17 cellular contexts compared by ENCODE assay signal in genomic region chr7:47407136-47407535, GRCh38.
DNase-seq lines count a peak whose midpoint lies in the region; ATAC-seq, FAIRE-seq and TF ChIP-seq lines count a peak whose summit lies in the region.
"Had no signal": no experiment of that assay in that cellular context is flagged by ENCODE, and none has a peak within 500 bp of the region (broad histone marks: within the 10 kb centered on the region; RNA-seq: fewer than 3 reads in every experiment).

No MANE protein-coding gene starts in this region.

- WGBS in body of pancreas, 2 donors = 70 to 72% methylated on average over 11 to 13 of the region's 13 CpGs
- no CpG with 5 or more reads among the region's 13 CpGs for WGBS in trophoblast cell (ENCODE audit: extremely low coverage, insufficient coverage, insufficient read length)

- no peaks in the 10 kb centered on the region for H3K27me3 Mint-ChIP-seq in activated CD4-positive, alpha-beta T cell treated with anti-CD3 and anti-CD28 coated beads, Interleukin-2, amount 10 ng/mL, durations not matched to agents 24 days and 14 days
- H3K27me3 Mint-ChIP-seq: T-cell had no signal

- H3K27ac ChIP-seq in body of pancreas = peak overlapping the region in 3 of 4 donors; percentile 27 to 61 (median 47)
- peak overlapping the region; percentile 9 to 90 for H3K27ac ChIP-seq in kidney (ENCODE audit: low read depth in 2 of 2, low read length in 2 of 2)
- H3K27ac ChIP-seq in trophoblast cell (ENCODE audit: low read depth, low read length) = no peak overlapping the region
- H3K27ac ChIP-seq: BLaER1 had no signal

- H2BK12ac ChIP-seq in trophoblast cell (ENCODE audit: low read length) = no peak overlapping the region

- FAIRE-seq in kidney (lab: Jason Lieb, UNC) = no peak
- FAIRE-seq: D721Med had no signal

- no peak for TF ChIP-seq POLR2A in body of pancreas (IDR thresholded peaks at IDR 0.05)

- peaks cover 15 to 19% of the 10 kb centered on the region in 2 donors for H3K36me3 ChIP-seq in body of pancreas (replicated peaks in 1 of 2; ENCODE audit: insufficient read depth in 1 of 2, low read depth in 2 of 2)
- H3K36me3 ChIP-seq in kidney (ENCODE audit: control insufficient read depth in 1 of 2, insufficient read depth in 2 of 2, low read length in 2 of 2) = peaks cover 12 to 34% of the 10 kb centered on the region in 2 donors
- peaks cover 67 to 81% of the 10 kb centered on the region in 2 experiments for H3K36me3 ChIP-seq in trophoblast cell (ENCODE audit: control insufficient read depth in 1 of 2, insufficient read depth in 2 of 2, low read length in 2 of 2)

- peak overlapping the region; percentile 57 for H2BK120ac ChIP-seq in trophoblast cell (ENCODE audit: insufficient read depth, low read length, poor library complexity)

- TF ChIP-seq CTCF in body of pancreas (IDR thresholded peaks at IDR 0.05) = no peak
- TF ChIP-seq CTCF in kidney (IDR thresholded peaks at IDR 0.05; ENCODE audit: borderline replicate concordance, extremely low read depth, insufficient read depth) = no peak

- H3K4me3 Mint-ChIP-seq in activated CD4-positive, alpha-beta T cell treated with anti-CD3 and anti-CD28 coated beads, Interleukin-2, amount 10 ng/mL, durations not matched to agents 24 days and 14 days = no peak overlapping the region
- H3K4me3 Mint-ChIP-seq: activated naive CD4-positive, alpha-beta T cell treated with anti-CD3 and anti-CD28 coated beads for 36 hours; natural killer cell; T-cell had no signal

- peaks cover 17% of the 10 kb centered on the region for H3K79me1 ChIP-seq in trophoblast cell (ENCODE audit: low read length)

- H3K9me3 ChIP-seq in body of pancreas (no peaks in the 10 kb centered on the region), kidney (ENCODE audit: control insufficient read depth in 1 of 2, low read length in 2 of 2) (no peaks in the 10 kb centered on the region), trophoblast cell (ENCODE audit: insufficient read depth, low read depth, low read length) (no peaks in the 10 kb centered on the region)
- H3K9me3 ChIP-seq: BLaER1, heart right ventricle, psoas muscle had no signal

- no peak for ATAC-seq in body of pancreas
- ATAC-seq: natural killer cell, T-cell had no signal

- no peak overlapping the region for H2AFZ ChIP-seq in trophoblast cell (ENCODE audit: insufficient read depth, low read length, poor library complexity)

- DNase-seq in body of pancreas (peak in 2 of 4 donors; percentile 5 to 13), kidney (no peak), trophoblast cell (no peak), ureter (ENCODE audit: low spot score) (peak; percentile 37), NCI-H1417 (lab: John Stamatoyannopoulos, UW) (no peak), NCI-H1105 treated with DMSO at 0.1 percent for 48 hours (lab: John Stamatoyannopoulos, UW) (no peak)
- DNase-seq in activated CD4-positive, alpha-beta T cell treated with anti-CD3 and anti-CD28 coated beads, Interleukin-2, amount 10 ng/mL, durations not matched to agents 24 days and 14 days = no peak
- DNase-seq: activated CD4-positive, alpha-beta T cell treated with anti-CD3 and anti-CD28 coated beads, Interleukin-2, amount 50 U/mL, for 1 hour; activated naive CD4-positive, alpha-beta T cell treated with anti-CD3 and anti-CD28 coated beads for 36 hours; heart right ventricle; KBM-7; natural killer cell; psoas muscle; stimulated activated CD4-positive, alpha-beta T cell treated with anti-CD3 and anti-CD28 coated beads, Interleukin-4, amount 100 ng/mL, for 4 hours; T-cell had no signal

- H3K27ac Mint-ChIP-seq in activated CD4-positive, alpha-beta T cell treated with anti-CD3 and anti-CD28 coated beads, Interleukin-2, amount 10 ng/mL, durations not matched to agents 24 days and 14 days = no peak overlapping the region
- H3K27ac Mint-ChIP-seq: activated naive CD4-positive, alpha-beta T cell treated with anti-CD3 and anti-CD28 coated beads for 36 hours; natural killer cell; T-cell had no signal

- peak overlapping the region; percentile 28 for H2BK5ac ChIP-seq in trophoblast cell (ENCODE audit: low read depth, low read length, poor library complexity)

- H3K4me2 ChIP-seq in trophoblast cell (ENCODE audit: low read length) = no peak overlapping the region
- H3K4me2 ChIP-seq: BLaER1 had no signal

- H3K4me3 ChIP-seq in body of pancreas (no peak overlapping the region), kidney (ENCODE audit: low read length in 2 of 2) (no peak overlapping the region), trophoblast cell (ENCODE audit: low read depth, low read length) (no peak overlapping the region)
- H3K4me3 ChIP-seq: BLaER1, heart right ventricle, psoas muscle had no signal

- H3K4ac ChIP-seq in trophoblast cell (ENCODE audit: low read depth, low read length) = peak overlapping the region; percentile 13

- peaks cover 2% of the 10 kb centered on the region for H3K79me2 ChIP-seq in trophoblast cell (ENCODE audit: control insufficient read depth, insufficient read depth, low read length, poor library complexity)

- H3K14ac ChIP-seq in trophoblast cell (ENCODE audit: low read length) = no peak overlapping the region

- H3K9ac ChIP-seq in kidney (ENCODE audit: low read length in 2 of 2) (peak overlapping the region in 1 of 2 donors; percentile 48), trophoblast cell (ENCODE audit: low read length) (no peak overlapping the region)
- H3K9ac ChIP-seq: BLaER1 had no signal

- H3K27me3 ChIP-seq in body of pancreas (no peaks in the 10 kb centered on the region), trophoblast cell (ENCODE audit: insufficient read depth, low read length) (no peaks in the 10 kb centered on the region)
- H3K27me3 ChIP-seq: BLaER1, heart right ventricle had no signal

- H3K4me1 ChIP-seq in body of pancreas = peaks cover 50% of the 10 kb centered on the region
- H3K4me1 ChIP-seq in kidney (ENCODE audit: control insufficient read depth in 1 of 2, insufficient read depth in 1 of 2, low read depth in 1 of 2, low read length in 2 of 2) = peaks cover 25 to 43% of the 10 kb centered on the region in 2 donors
- peaks cover 4 to 5% of the 10 kb centered on the region in 2 experiments for H3K4me1 ChIP-seq in trophoblast cell (ENCODE audit: control insufficient read depth in 1 of 2, insufficient read depth in 2 of 2, low read length in 2 of 2)

- H2AK5ac ChIP-seq in trophoblast cell (ENCODE audit: low read length) = no peak overlapping the region

- no peak overlapping the region for H4K12ac ChIP-seq in trophoblast cell (ENCODE audit: low read depth, low read length)

- intact Hi-C loops in body of pancreas (cut with DNase I) (no loop called here), kidney (cut with DNase I) (no loop called here)
- intact Hi-C loops in activated CD4-positive, alpha-beta T cell treated with anti-CD3 and anti-CD28 coated beads, Interleukin-2, amount 10 ng/mL, durations not matched to agents 24 days and 14 days (cut with micrococcal nuclease) = no loop called here

- H3K18ac ChIP-seq in trophoblast cell (ENCODE audit: low read length) = peak overlapping the region; percentile 56

- H3K23ac ChIP-seq in trophoblast cell (ENCODE audit: low read length) = no peak overlapping the region

- no peaks in the 10 kb centered on the region for H3K36me3 Mint-ChIP-seq in activated CD4-positive, alpha-beta T cell treated with anti-CD3 and anti-CD28 coated beads, Interleukin-2, amount 10 ng/mL, durations not matched to agents 24 days and 14 days (ENCODE audit: low read depth)
- H3K36me3 Mint-ChIP-seq: natural killer cell, T-cell had no signal

- H4K8ac ChIP-seq in trophoblast cell (ENCODE audit: low read depth, low read length) = peak overlapping the region; percentile 49

- H4K91ac ChIP-seq in trophoblast cell (ENCODE audit: low read depth, low read length) = peak overlapping the region; percentile 41

- H3K4me1 Mint-ChIP-seq in activated CD4-positive, alpha-beta T cell treated with anti-CD3 and anti-CD28 coated beads, Interleukin-2, amount 10 ng/mL, durations not matched to agents 24 days and 14 days = peaks cover 4% of the 10 kb centered on the region
- H3K4me1 Mint-ChIP-seq: natural killer cell had no signal

- H3K9me3 Mint-ChIP-seq in activated CD4-positive, alpha-beta T cell treated with anti-CD3 and anti-CD28 coated beads, Interleukin-2, amount 10 ng/mL, durations not matched to agents 24 days and 14 days = no peaks in the 10 kb centered on the region
- H3K9me3 Mint-ChIP-seq: activated naive CD4-positive, alpha-beta T cell treated with anti-CD3 and anti-CD28 coated beads for 36 hours; natural killer cell; T-cell had no signal
